ENCODE assay signal across 2 cellular contexts in genomic region chr10:59362184-59362966, GRCh38.
TF ChIP-seq lines count a peak whose summit lies in the region.

FAM13C (minus strand) TSS chr10:59362549; CDS start chr10:59362460, 89 bp downstream.

TF ChIP-seq in HEK293, 187 proteins besides CTCF, POLR2A, EP300 and RAD21 (continued from another document and continues in another):
- TF ChIP-seq ZNF513 (tag by site-specific recombination; IDR thresholded peaks at IDR 0.05) = no peak
- peak; percentile 29; the same call in 1 of the 2 replicates for TF ChIP-seq ZNF660 (tag by site-specific recombination; IDR thresholded peaks at IDR 0.05)
- 0 out of 2 replicates have a peak, but pooled peaks have one; percentile 11 for TF ChIP-seq ZSCAN4 (tag by site-specific recombination; IDR thresholded peaks at IDR 0.05)
- TF ChIP-seq ZEB2 (tag by site-specific recombination; IDR thresholded peaks at IDR 0.05) = 0 out of 2 replicates have a peak, but pooled peaks have one; percentile 33
- 0 out of 2 replicates have a peak, but pooled peaks have one; percentile 58 for TF ChIP-seq ZBTB10 (tag by site-specific recombination; IDR thresholded peaks at IDR 0.05)
- TF ChIP-seq KLF7 (tag by site-specific recombination; IDR thresholded peaks at IDR 0.05; ENCODE audit: borderline replicate concordance) = peak; percentile 21; the same call in 1 of the 2 replicates
- TF ChIP-seq HIC1 (tag by site-specific recombination; IDR thresholded peaks at IDR 0.05) = peak; percentile 55; the same call in 1 of the 2 replicates
- 0 out of 2 replicates have a peak, but pooled peaks have one; percentile 18 for TF ChIP-seq ZNF843 (tag by site-specific recombination; IDR thresholded peaks at IDR 0.05)
- no peak for TF ChIP-seq TCF7L2 (IDR thresholded peaks at IDR 0.05; ENCODE audit: borderline replicate concordance, low read depth, low read length)
- peak; percentile 73 for TF ChIP-seq ZBTB26 (tag by site-specific recombination; optimal IDR thresholded peaks at IDR 0.05)
- TF ChIP-seq ZFP37 (tag by site-specific recombination; IDR thresholded peaks at IDR 0.05) = 0 out of 2 replicates have a peak, but pooled peaks have one; percentile 34
- peak; percentile 96 for TF ChIP-seq ZNF692 (tag by site-specific recombination; IDR thresholded peaks at IDR 0.05)
- TF ChIP-seq KLF8 (tag by site-specific recombination; IDR thresholded peaks at IDR 0.05) = no peak
- TF ChIP-seq ZBTB20 (tag by site-specific recombination; IDR thresholded peaks at IDR 0.05) = peak; percentile 69
- TF ChIP-seq ZNF341 (tag by site-specific recombination; IDR thresholded peaks at IDR 0.05; ENCODE audit: low read depth) = peak; percentile 56

TF ChIP-seq in GM12878, 131 proteins besides CTCF, POLR2A, EP300 and RAD21 (continued from another document):
- TF ChIP-seq ZBTB11 (CRISPR knock-in tag; IDR thresholded peaks at IDR 0.05) = no peak
- no peak for TF ChIP-seq SIX5 (IDR thresholded peaks at IDR 0.05; ENCODE audit: low read depth, low read length, severe bottlenecking)
- no peak for TF ChIP-seq PRDM15 (CRISPR knock-in tag; IDR thresholded peaks at IDR 0.05)
- TF ChIP-seq BHLHE40 (IDR thresholded peaks at IDR 0.05; ENCODE audit: borderline replicate concordance in 1 of 2, low read depth in 2 of 2, low read length in 1 of 2) = peak in 1 of 2 experiments; percentile 29; a peak in 1 of 4 replicates
- TF ChIP-seq PML (IDR thresholded peaks at IDR 0.05; ENCODE audit: low read length) = no peak
